Comparison of ENCODE assay signal across 12 cellular contexts in the genomic region with DNA sequence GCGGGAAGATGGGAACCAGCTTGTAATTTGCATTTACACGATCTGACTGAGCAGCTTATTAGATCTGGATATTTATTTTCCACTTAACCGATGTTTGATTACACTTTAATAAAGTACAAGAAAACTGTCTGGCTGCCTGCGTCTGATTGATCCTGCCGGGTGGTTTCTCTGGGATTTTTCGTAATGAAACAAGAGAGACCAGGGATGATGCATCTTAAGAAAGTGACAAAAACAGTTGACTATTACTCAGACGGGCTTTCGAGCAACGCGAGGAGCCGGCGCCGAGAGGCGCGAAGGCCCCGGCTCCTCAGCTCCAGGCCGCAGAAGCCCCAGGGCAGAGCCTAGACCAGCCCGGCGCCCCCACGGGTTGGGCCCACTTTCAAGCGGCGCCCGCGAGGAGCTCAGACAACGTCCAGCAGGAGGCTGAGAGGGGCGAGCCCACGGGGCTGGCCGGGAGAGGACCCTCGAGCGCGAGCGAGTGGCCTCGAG.
A peak's percentile ranks its signal among the peaks of the same experiment; 100 is the strongest.
DNase-seq lines count a peak whose midpoint lies in the region; ATAC-seq, FAIRE-seq and TF ChIP-seq lines count a peak whose summit lies in the region.
"Had no signal": no experiment of that assay in that cellular context is flagged by ENCODE, and none has a peak within 500 bp of the region (broad histone marks: within the 10 kb centered on the region; RNA-seq: fewer than 3 reads in every experiment).

No MANE protein-coding gene starts in this region.

- TF ChIP-seq CTCF in GM12878 (IDR thresholded peaks at IDR 0.05 in 2 of 3, conservative IDR thresholded peaks at IDR 0.05 in 1 of 3; ENCODE audit: control insufficient read depth in 2 of 3, extremely low read depth in 1 of 3, insufficient read depth in 1 of 3, low read depth in 3 of 3, low read length in 3 of 3) (no peak), lower lobe of right lung (IDR thresholded peaks at IDR 0.05) (no peak)

- POLR2A ChIA-PET in GM12878 (lab: Charles Lee) = no interaction called here

- ATAC-seq in GM12878 (no peak), lower lobe of right lung (peak; percentile 51 to 61), GM18505 (IDR thresholded peaks at IDR 0.05; ENCODE audit: unreplicated experiment) (no peak)
- ATAC-seq: Panc1 had no signal

- BruUV-seq in GM12878 (replicated peaks; lab: Mats Ljungman, UMichigan) = no TSS peak

- no peaks in the 10 kb centered on the region for H4K20me1 ChIP-seq in GM12878 (ENCODE audit: control insufficient read depth, insufficient read depth)

- H3K36me3 ChIP-seq in GM12878 (ENCODE audit: control insufficient read depth in 2 of 2, insufficient read depth in 2 of 2, low read length in 1 of 2) (no peaks in the 10 kb centered on the region), lower lobe of right lung (no peaks in the 10 kb centered on the region), subcutaneous abdominal adipose tissue (ENCODE audit: control insufficient read depth in 5 of 5, insufficient read depth in 5 of 5, low read length in 5 of 5) (no peaks in the 10 kb centered on the region)
- H3K36me3 ChIP-seq: right lobe of liver had no signal

- DNase-seq in activated CD8-positive, alpha-beta memory T cell treated with anti-CD3 and anti-CD28 coated beads, Interleukin-2, amount 50 U/mL, for 48 hours = peak; percentile 58
- DNase-seq in activated CD8-positive, alpha-beta memory T cell treated with anti-CD3 and anti-CD28 coated beads for 24 hours = no peak
- DNase-seq in GM12878 (ENCODE audit: low read depth, low spot score) (no peak), lower lobe of right lung (no peak), NAMALWA (ENCODE audit: low spot score) (no peak), SW480 (ENCODE audit: low spot score) (no peak)
- DNase-seq: activated CD4-positive, alpha-beta T cell treated with anti-CD3 and anti-CD28 coated beads for 1 hour had no signal

- H3K4me3 ChIP-seq in GM12878 (no peak overlapping the region), lower lobe of right lung (peak overlapping the region; percentile 43), subcutaneous abdominal adipose tissue (ENCODE audit: low read depth in 1 of 5, low read length in 5 of 5) (peak overlapping the region in 4 of 5 donors; percentile 56 to 67 (median 66))

- TF ChIP-seq POLR2A in GM12878 (IDR thresholded peaks at IDR 0.05; ENCODE audit: low read depth, low read length) = no peak
- no peak for TF ChIP-seq POLR2A in GM18505 (IDR thresholded peaks at IDR 0.05; ENCODE audit: borderline replicate concordance, extremely low read depth, insufficient read depth, insufficient read length)

- H3K27ac ChIP-seq in GM12878 (ENCODE audit: control insufficient read depth, insufficient read depth) = no peak overlapping the region
- no peak overlapping the region for H3K27ac ChIP-seq in lower lobe of right lung
- H3K27ac ChIP-seq in subcutaneous abdominal adipose tissue (ENCODE audit: low read depth, low read length) = no peak overlapping the region
- H3K27ac ChIP-seq: right lobe of liver had no signal

- SMC1A ChIA-PET in GM12878 (lab: Charles Lee; ENCODE audit: uncharacterized antibody, unreplicated experiment) = no interaction called here

- H3K9ac ChIP-seq in GM12878 (ENCODE audit: control insufficient read depth, insufficient read depth, low read length) (no peak overlapping the region), subcutaneous abdominal adipose tissue (ENCODE audit: low read length in 5 of 5) (peak overlapping the region in 1 of 5 donors; percentile 71)

- RAD21 ChIA-PET in GM12878 (lab: Charles Lee; ENCODE audit: unreplicated experiment) = no interaction called here

- H3K9me3 ChIP-seq in GM12878 (replicated peaks; ENCODE audit: control insufficient read depth, insufficient read depth, low read length) = peaks cover 2% of the 10 kb centered on the region; the same call in 1 of the 3 replicates
- no peaks in the 10 kb centered on the region for H3K9me3 ChIP-seq in lower lobe of right lung
- no peaks in the 10 kb centered on the region for H3K9me3 ChIP-seq in subcutaneous abdominal adipose tissue (ENCODE audit: control insufficient read depth in 5 of 5, low read length in 5 of 5)
- H3K9me3 ChIP-seq: right lobe of liver had no signal

- H2AFZ ChIP-seq in GM12878 (ENCODE audit: control insufficient read depth, low read depth, low read length) = no peak overlapping the region

- 41% methylated on average over 33 of the region's 33 CpGs for WGBS in GM12878 (ENCODE audit: insufficient coverage, insufficient replicate concordance, low lambda C conversion rate, missing lambda C conversion rate)

- in situ Hi-C loops in GM12878 (cut with MboI) = no loop called here

- no peaks in the 10 kb centered on the region for H3K4me1 ChIP-seq in GM12878 (ENCODE audit: control insufficient read depth, insufficient read depth, low read length)
- peaks cover 21% of the 10 kb centered on the region for H3K4me1 ChIP-seq in lower lobe of right lung
- peaks cover 0 to 20% (median 14%) of the 10 kb centered on the region in 5 donors for H3K4me1 ChIP-seq in subcutaneous abdominal adipose tissue (ENCODE audit: control insufficient read depth in 5 of 5, insufficient read depth in 5 of 5, low read length in 5 of 5)
- H3K4me1 ChIP-seq: right lobe of liver had no signal

- H3K79me2 ChIP-seq in GM12878 (ENCODE audit: control insufficient read depth, insufficient read depth, low read length) = no peaks in the 10 kb centered on the region

- intact Hi-C loops in GM12878 (cut with micrococcal nuclease; ENCODE audit: unreplicated experiment) (no loop called here), lower lobe of right lung (cut with DNase I) (no loop called here)

- TF ChIP-seq EP300 in GM12878 (IDR thresholded peaks at IDR 0.05; ENCODE audit: borderline replicate concordance in 1 of 2, control insufficient read depth in 1 of 2, low read depth in 2 of 2, low read length in 2 of 2) = no peak

- no peak overlapping the region for H3K4me2 ChIP-seq in GM12878 (ENCODE audit: control insufficient read depth, insufficient read depth)

- peaks cover 2 to 33% of the 10 kb centered on the region in 2 experiments; a peak in 3 of 4 replicates for H3K27me3 ChIP-seq in GM12878 (replicated peaks in 1 of 2; ENCODE audit: control insufficient read depth in 2 of 2, insufficient read depth in 2 of 2, low read length in 1 of 2)
- peaks cover 88% of the 10 kb centered on the region for H3K27me3 ChIP-seq in lower lobe of right lung (ENCODE audit: low read depth)
- peaks cover 7 to 33% (median 14%) of the 10 kb centered on the region in 5 donors for H3K27me3 ChIP-seq in subcutaneous abdominal adipose tissue (ENCODE audit: control insufficient read depth in 5 of 5, insufficient read depth in 4 of 5, low read length in 5 of 5)
- H3K27me3 ChIP-seq: right lobe of liver had no signal

- CTCF ChIA-PET in GM12878 (lab: Yijun Ruan, JAX) = no interaction called here

- no peak for TF ChIP-seq RAD21 in GM12878 (IDR thresholded peaks at IDR 0.05; ENCODE audit: insufficient read depth, low read depth, low read length)

- no peak for FAIRE-seq in GM12878 (lab: Jason Lieb, UNC)
- FAIRE-seq: colon had no signal

TF ChIP-seq in GM12878, 131 proteins besides CTCF, POLR2A, EP300 and RAD21:
- TF ChIP-seq IKZF1 (conservative IDR thresholded peaks at IDR 0.05) (no peak), SUZ12 (IDR thresholded peaks at IDR 0.05; ENCODE audit: unreplicated experiment) (peak; percentile 22)

Comparison
In these comparisons a context has a peak if more than half of its experiments do, and no peak if none do; other contexts are left out.
1. ATAC-seq: peak in lower lobe of right lung (2 of 2); none in GM12878 (single experiment) and GM18505 (single experiment).